Comparison of ENCODE assay signal across 2 cellular contexts in genomic region chr12:105670664-105671063, GRCh38.
TF ChIP-seq lines count a peak whose summit lies in the region.

No MANE protein-coding gene starts in this region.

TF ChIP-seq in IMR-90, 13 proteins besides CTCF, POLR2A, EP300 and RAD21:
- no peak for TF ChIP-seq RFX5 (IDR thresholded peaks at IDR 0.05; ENCODE audit: low read depth, low read length)
- no peak for TF ChIP-seq SMC3 (IDR thresholded peaks at IDR 0.05; ENCODE audit: low read depth, low read length)
- no peak for TF ChIP-seq BHLHE40 (IDR thresholded peaks at IDR 0.05; ENCODE audit: low read depth, low read length)
- no peak for TF ChIP-seq RCOR1 (IDR thresholded peaks at IDR 0.05; ENCODE audit: insufficient replicate concordance, low read length)
- TF ChIP-seq NFE2L2 (IDR thresholded peaks at IDR 0.05; ENCODE audit: low read depth, low read length) = no peak
- TF ChIP-seq MAFK (IDR thresholded peaks at IDR 0.05; ENCODE audit: low read depth, low read length) = no peak
- no peak for TF ChIP-seq CEBPB (IDR thresholded peaks at IDR 0.05; ENCODE audit: low read depth, low read length)
- no peak for TF ChIP-seq CHD1 (IDR thresholded peaks at IDR 0.05; ENCODE audit: low read depth, low read length)
- no peak for TF ChIP-seq MAZ (IDR thresholded peaks at IDR 0.05; ENCODE audit: borderline replicate concordance, low read depth, low read length)
- TF ChIP-seq FOS (IDR thresholded peaks at IDR 0.05; ENCODE audit: low read depth, low read length) = no peak
- TF ChIP-seq MXI1 (IDR thresholded peaks at IDR 0.05; ENCODE audit: borderline replicate concordance, low read depth, low read length) = no peak
- no peak for TF ChIP-seq USF2 (IDR thresholded peaks at IDR 0.05; ENCODE audit: low read depth, low read length)
- TF ChIP-seq ELK1 (IDR thresholded peaks at IDR 0.05; ENCODE audit: borderline replicate concordance, low read depth, low read length) = no peak

TF ChIP-seq in H1, 55 proteins besides CTCF, POLR2A, EP300 and RAD21:
- TF ChIP-seq KDM4A (IDR thresholded peaks at IDR 0.05; ENCODE audit: low read depth, low read length, severe bottlenecking) = no peak
- no peak for TF ChIP-seq EGR1 (IDR thresholded peaks at IDR 0.05; ENCODE audit: borderline replicate concordance, low read depth, low read length)
- no peak for TF ChIP-seq HDAC2 (IDR thresholded peaks at IDR 0.05; ENCODE audit: borderline replicate concordance in 1 of 2, low read depth in 2 of 2, low read length in 2 of 2)
- TF ChIP-seq CTBP2 (IDR thresholded peaks at IDR 0.05; ENCODE audit: borderline replicate concordance, insufficient read depth, insufficient read length, low read length) = no peak
- no peak for TF ChIP-seq BCL11A (IDR thresholded peaks at IDR 0.05; ENCODE audit: low read depth in 2 of 2, low read length in 2 of 2)
- no peak for TF ChIP-seq CHD7 (IDR thresholded peaks at IDR 0.05; ENCODE audit: insufficient replicate concordance, low read length)
- TF ChIP-seq BRCA1 (IDR thresholded peaks at IDR 0.05; ENCODE audit: low read depth, low read length) = no peak
